8 cellular contexts compared by ENCODE assay signal in genomic region chr6:159693894-159694545, GRCh38. TPM values are rescaled to one million over a fixed set of nuclear protein-coding genes. Genes with fewer than 3 reads are reported as not detected.
DNase-seq lines count a peak whose midpoint lies in the region; ATAC-seq and TF ChIP-seq lines count a peak whose summit lies in the region.

No MANE protein-coding gene starts in this region.

- no peaks in the 10 kb centered on the region for H3K27me3 ChIP-seq in HUES64 (ENCODE audit: insufficient read depth, low read length)
- H3K27me3 ChIP-seq in right lobe of liver: no peaks in the 10 kb centered on the region
- H3K27me3 ChIP-seq in subcutaneous abdominal adipose tissue (ENCODE audit: control insufficient read depth in 5 of 5, insufficient read depth in 4 of 5, low read length in 5 of 5): no peaks in the 10 kb centered on the region

- H3K9me3 Mint-ChIP-seq in T-helper 2 cell treated with Interferon-gamma antibody and Interleukin-4, amounts not matched to agents 5 μg/mL and 100 μg/mL, for 36 hours: no peaks in the 10 kb centered on the region

- peak overlapping the region; percentile 79 for H3K4me3 ChIP-seq in HUES64 (ENCODE audit: low read length)
- peak overlapping the region; percentile 83 to 92 (median 92) for H3K4me3 ChIP-seq in right lobe of liver
- H3K4me3 ChIP-seq in subcutaneous abdominal adipose tissue (ENCODE audit: low read depth in 1 of 5, low read length in 5 of 5): peak overlapping the region; percentile 87 to 100 (median 99)

- H3K27ac Mint-ChIP-seq in T-helper 2 cell treated with Interferon-gamma antibody and Interleukin-4, amounts not matched to agents 5 μg/mL and 100 μg/mL, for 36 hours: peak overlapping the region; percentile 95

- H3K4me1 ChIP-seq in HUES64 (ENCODE audit: insufficient read depth, low read length): peaks cover 14% of the 10 kb centered on the region
- H3K4me1 ChIP-seq in right lobe of liver: peaks cover 0 to 28% (median 6%) of the 10 kb centered on the region in 4 donors
- peaks cover 0 to 35% (median 30%) of the 10 kb centered on the region in 5 donors for H3K4me1 ChIP-seq in subcutaneous abdominal adipose tissue (ENCODE audit: control insufficient read depth in 5 of 5, insufficient read depth in 5 of 5, low read length in 5 of 5)

- peak overlapping the region; percentile 96; the same call in 1 of the 2 replicates for H3K27ac ChIP-seq in HUES64 (ENCODE audit: low read depth, low read length)
- peak overlapping the region; percentile 98 to 99 (median 98) for H3K27ac ChIP-seq in right lobe of liver
- H3K27ac ChIP-seq in subcutaneous abdominal adipose tissue (ENCODE audit: low read depth, low read length): peak overlapping the region; percentile 99

- H3K4me1 Mint-ChIP-seq in T-helper 2 cell treated with Interferon-gamma antibody and Interleukin-4, amounts not matched to agents 5 μg/mL and 100 μg/mL, for 36 hours (ENCODE audit: low read depth): peaks cover 35% of the 10 kb centered on the region

- DNase-seq in NCI-H1092 treated with DMSO at 0.1 percent for 48 hours (lab: John Stamatoyannopoulos, UW) (peak; percentile 73), NCI-H1092 (lab: John Stamatoyannopoulos, UW) (no peak), dermis blood vessel endothelial cell (peak; percentile 93), right lobe of liver (peak in 2 of 3 donors; percentile 55 to 73)
- DNase-seq in T-helper 2 cell treated with Interferon-gamma antibody and Interleukin-4, amounts not matched to agents 5 μg/mL and 100 μg/mL, for 36 hours (ENCODE audit: low spot score): no peak
- DNase-seq in stimulated activated CD8-positive, alpha-beta memory T cell treated with anti-CD3 and anti-CD28 coated beads, Interleukin-4, amount 100 ng/mL, for 48 hours: no peak

- TF ChIP-seq CTCF in right lobe of liver (IDR thresholded peaks at IDR 0.05): no peak

- intact Hi-C loops in right lobe of liver (cut with DNase I): no loop called here

- peak; percentile 36 to 55 (median 48) for ATAC-seq in right lobe of liver

- WGBS in HUES64: 52% methylated on average over 14 of the region's 14 CpGs
- WGBS in right lobe of liver (ENCODE audit: insufficient coverage, low coverage, low lambda C conversion rate, missing lambda C conversion rate): 3% methylated on average over 12 of the region's 14 CpGs

- TF ChIP-seq POLR2A in right lobe of liver (IDR thresholded peaks at IDR 0.05): no peak

- H3K27me3 Mint-ChIP-seq in T-helper 2 cell treated with Interferon-gamma antibody and Interleukin-4, amounts not matched to agents 5 μg/mL and 100 μg/mL, for 36 hours (ENCODE audit: low read depth): no peaks in the 10 kb centered on the region

- peak overlapping the region; percentile 94 for H3K4me3 Mint-ChIP-seq in T-helper 2 cell treated with Interferon-gamma antibody and Interleukin-4, amounts not matched to agents 5 μg/mL and 100 μg/mL, for 36 hours

- H3K36me3 ChIP-seq in HUES64 (ENCODE audit: insufficient read depth, low read length) (peaks cover 5% of the 10 kb centered on the region; the same call in 1 of the 2 replicates), right lobe of liver (peaks cover 0 to 7% (median 3%) of the 10 kb centered on the region in 4 donors), subcutaneous abdominal adipose tissue (ENCODE audit: control insufficient read depth in 5 of 5, insufficient read depth in 5 of 5, low read length in 5 of 5) (peaks cover 0 to 23% (median 8%) of the 10 kb centered on the region in 5 donors)

- peak overlapping the region; percentile 92 for H3K9ac ChIP-seq in HUES64 (ENCODE audit: low read depth, low read length)
- peak overlapping the region; percentile 82 to 96 (median 88) for H3K9ac ChIP-seq in subcutaneous abdominal adipose tissue (ENCODE audit: low read length in 5 of 5)

- H3K9me3 ChIP-seq in HUES64 (ENCODE audit: insufficient read depth, low read depth, low read length) (no peaks in the 10 kb centered on the region), right lobe of liver (no peaks in the 10 kb centered on the region), subcutaneous abdominal adipose tissue (ENCODE audit: control insufficient read depth in 5 of 5, low read length in 5 of 5) (no peaks in the 10 kb centered on the region)

- H3K36me3 Mint-ChIP-seq in T-helper 2 cell treated with Interferon-gamma antibody and Interleukin-4, amounts not matched to agents 5 μg/mL and 100 μg/mL, for 36 hours (ENCODE audit: low read depth): peaks cover 13% of the 10 kb centered on the region

RNA-seq across cellular contexts. Expression of gene SOD2, which starts 1.0 kb away (rescaled TPM):
- polyA plus RNA-seq in HUES64 (2013, experiment 1 of 2): 55.3 TPM
- 54.8 TPM for polyA plus RNA-seq in HUES64 (2013, experiment 2 of 2)
- 274 and 891 TPM in 2 replicates for total RNA-seq in dermis blood vessel endothelial cell
- 1,000 to 10,000 TPM in 3 of 6 experiments, 100 to 1,000 TPM in 3; 606 to 3,254 (median 1,720) TPM for total RNA-seq in right lobe of liver

RNA-seq across cellular contexts. Expression of gene WTAP, which starts 33.3 kb away (rescaled TPM):
- 118 TPM for polyA plus RNA-seq in HUES64 (2013, experiment 1 of 2)
- 114 TPM for polyA plus RNA-seq in HUES64 (2013, experiment 2 of 2)
- total RNA-seq in dermis blood vessel endothelial cell (96.4 and 131 TPM in 2 replicates), right lobe of liver (10 to 100 TPM; 21.1 to 64.3 (median 37.6) TPM)

Comparison
In these comparisons a context has a peak if more than half of its experiments do, and no peak if none do; other contexts are left out.
1. DNase-seq: peak in NCI-H1092 treated with DMSO at 0.1 percent for 48 hours (single experiment), dermis blood vessel endothelial cell (single experiment) and right lobe of liver (2 of 3); none in NCI-H1092 (single experiment), T-helper 2 cell treated with Interferon-gamma antibody and Interleukin-4, amounts not matched to agents 5 μg/mL and 100 μg/mL, for 36 hours (single experiment) and stimulated activated CD8-positive, alpha-beta memory T cell treated with anti-CD3 and anti-CD28 coated beads, Interleukin-4, amount 100 ng/mL, for 48 hours (single experiment).
2. Peak in every context shown above with its lines, with median percentiles within 50 percentile points of each other: H3K27ac ChIP-seq and H3K4me3 ChIP-seq.